ENCODE assay signal across 20 cellular contexts in the genomic region with DNA sequence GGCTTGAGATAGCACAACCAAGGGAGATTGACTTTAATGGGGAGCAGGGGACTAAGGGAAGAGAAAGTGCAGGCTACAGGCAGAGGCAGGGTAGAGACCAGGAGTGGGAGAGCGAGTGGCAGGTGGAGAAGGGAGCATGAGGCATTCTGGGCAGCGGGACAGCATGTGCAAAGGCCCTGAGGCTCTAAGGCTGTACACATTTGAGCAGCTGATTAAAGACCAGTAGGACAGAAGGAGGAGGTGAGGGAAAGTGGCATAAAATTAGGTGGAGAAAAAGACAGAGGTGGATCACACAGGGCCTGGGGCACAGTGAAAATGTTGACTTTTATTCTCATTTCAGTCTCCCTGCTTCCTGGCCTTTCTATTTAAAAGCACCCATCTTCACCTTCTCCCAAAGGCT.
DNase-seq lines count a peak whose midpoint lies in the region; FAIRE-seq and TF ChIP-seq lines count a peak whose summit lies in the region.
"Had no signal": no experiment of that assay in that cellular context is flagged by ENCODE, and none has a peak within 500 bp of the region (broad histone marks: within the 10 kb centered on the region; RNA-seq: fewer than 3 reads in every experiment).

No MANE protein-coding gene starts in this region.

- no peak overlapping the region for H2AK5ac ChIP-seq in mesendoderm (ENCODE audit: low read length)

- dilution Hi-C loops in keratinocyte (cut with MboI; ENCODE audit: extremely low pct_ligation_motif_present, low sequenced_read_pairs) = loop anchor here (10.0 kb wide), 1 partner anchor 215 kb away; no protein-coding TSS in a partner anchor

- no peak overlapping the region for H3K23ac ChIP-seq in mesendoderm (ENCODE audit: low read length)

- H3K27ac ChIP-seq in RWPE1 (peak overlapping the region; percentile 77), breast epithelium (peak overlapping the region; percentile 65 to 78), keratinocyte (ENCODE audit: control insufficient read depth, insufficient read depth, low read length) (no peak overlapping the region), sigmoid colon (no peak overlapping the region), mesendoderm (ENCODE audit: low read depth, low read length) (no peak overlapping the region)
- H3K27ac ChIP-seq: C4-2B, PC-9, SJSA1 had no signal

- no peak overlapping the region for H2BK5ac ChIP-seq in mesendoderm (ENCODE audit: low read length)

- no peak for TF ChIP-seq EP300 in sigmoid colon (IDR thresholded peaks at IDR 0.05)

- no peak overlapping the region for H3K4me3 ChIP-seq in breast epithelium
- H3K4me3 ChIP-seq in keratinocyte (ENCODE audit: control insufficient read depth in 2 of 3, extremely low read depth in 1 of 3, insufficient read depth in 2 of 3, low read depth in 1 of 3, low read length in 3 of 3) = no peak overlapping the region
- no peak overlapping the region for H3K4me3 ChIP-seq in sigmoid colon
- H3K4me3 ChIP-seq in mesendoderm (ENCODE audit: low read length) = no peak overlapping the region
- H3K4me3 ChIP-seq: MG63, PC-9, SJSA1 had no signal

- no peaks in the 10 kb centered on the region for H4K20me1 ChIP-seq in keratinocyte (ENCODE audit: control insufficient read depth, extremely low read depth, insufficient read depth, low read length)

- TF ChIP-seq POLR2A in breast epithelium (IDR thresholded peaks at IDR 0.05) (no peak), sigmoid colon (IDR thresholded peaks at IDR 0.05) (no peak)

- H3K4ac ChIP-seq in mesendoderm (ENCODE audit: low read depth, low read length) = no peak overlapping the region

- no peak overlapping the region for H2BK15ac ChIP-seq in mesendoderm (replicated peaks; ENCODE audit: low read depth)

- H3K9me3 ChIP-seq in breast epithelium (no peaks in the 10 kb centered on the region), keratinocyte (ENCODE audit: control insufficient read depth, low read depth, low read length) (no peaks in the 10 kb centered on the region), sigmoid colon (no peaks in the 10 kb centered on the region)
- H3K9me3 ChIP-seq: MG63, SJSA1 had no signal

- H2BK120ac ChIP-seq in mesendoderm (ENCODE audit: low read depth, low read length) = no peak overlapping the region

- no peak overlapping the region for H3K56ac ChIP-seq in mesendoderm (ENCODE audit: low read length)

- no peaks in the 10 kb centered on the region for H3K79me1 ChIP-seq in mesendoderm (ENCODE audit: low read length)

- POLR2A ChIA-PET in RWPE1 (lab: Yijun Ruan, JAX; ENCODE audit: low non-redundant PET) = no interaction called here

- TF ChIP-seq CTCF in RWPE1 (conservative IDR thresholded peaks at IDR 0.05; ENCODE audit: low read depth) (no peak), breast epithelium (IDR thresholded peaks at IDR 0.05) (no peak), keratinocyte (optimal IDR thresholded peaks at IDR 0.05 in 1 of 3, IDR thresholded peaks at IDR 0.05 in 1 of 3, conservative IDR thresholded peaks at IDR 0.05 in 1 of 3; ENCODE audit: extremely low read depth in 1 of 3, insufficient read depth in 2 of 3, low read length in 3 of 3) (no peak), sigmoid colon (IDR thresholded peaks at IDR 0.05) (no peak)

- H3K9ac ChIP-seq in keratinocyte (ENCODE audit: control insufficient read depth, extremely low read depth, insufficient read depth, low read length) (peak overlapping the region; percentile 7), mesendoderm (ENCODE audit: low read length) (no peak overlapping the region)

- H3K4me1 ChIP-seq in breast epithelium = peaks cover 0 to 8% of the 10 kb centered on the region in 2 donors
- peaks cover 27% of the 10 kb centered on the region for H3K4me1 ChIP-seq in keratinocyte (ENCODE audit: control insufficient read depth, extremely low read depth, insufficient read depth, low read length)
- peaks cover 0 to 9% (median 4%) of the 10 kb centered on the region in 4 donors for H3K4me1 ChIP-seq in sigmoid colon
- no peaks in the 10 kb centered on the region for H3K4me1 ChIP-seq in mesendoderm (ENCODE audit: control insufficient read depth, low read depth, low read length)
- H3K4me1 ChIP-seq: SJSA1 had no signal

- FAIRE-seq in keratinocyte (lab: Jason Lieb, UNC) = no peak
- FAIRE-seq: GM12892, GM18507, H1 had no signal

- intact Hi-C loops in breast epithelium (cut with DNase I; ENCODE audit: low total_unique reads) (no loop called here), sigmoid colon (cut with DNase I) (loop anchor here (10.0 kb wide), 1 partner anchor 1215 kb away; the partner anchor contains the start of gene SLC7A1)

- WGBS in sigmoid colon, 2 donors = 93 to 94% methylated on average over 2 of the region's 2 CpGs
- WGBS in mesendoderm (ENCODE audit: extremely low coverage, insufficient coverage, low lambda C conversion rate) = no CpG with 5 or more reads among the region's 2 CpGs

- DNase-seq in RWPE1 (ENCODE audit: low spot score) = no peak
- no peak for DNase-seq in breast epithelium (ENCODE audit: low spot score in 2 of 2)
- no peak for DNase-seq in keratinocyte (ENCODE audit: low read depth, low spot score)
- peak; percentile 12 for DNase-seq in sigmoid colon
- DNase-seq in putamen (ENCODE audit: low spot score) = no peak
- DNase-seq in mesendoderm = no peak
- DNase-seq in HuH-7 (ENCODE audit: low spot score) = no peak
- DNase-seq: AML-193, Karpas-422, MG63, NCI-H1048, NCI-H1436, NCI-H2029, NCI-H526, PC-9 had no signal

- H3K9me1 ChIP-seq in keratinocyte (ENCODE audit: control insufficient read depth, extremely low read depth, insufficient read depth, low read length) = no peaks in the 10 kb centered on the region

- no peak overlapping the region for H4K5ac ChIP-seq in mesendoderm (ENCODE audit: low read length)

- CTCF ChIA-PET in RWPE1 (lab: Yijun Ruan, JAX) = interaction anchor here (0.7 kb wide), 1 partner anchor 242 kb away, joined by 3 read pairs; no protein-coding TSS in a partner anchor

- peak overlapping the region; percentile 68 for H2AFZ ChIP-seq in keratinocyte (ENCODE audit: control insufficient read depth, low read length)
- H2AFZ ChIP-seq: PC-9 had no signal

- H3K4me2 ChIP-seq in keratinocyte (ENCODE audit: control insufficient read depth, extremely low read depth, insufficient read depth, low read depth, low read length) = no peak overlapping the region
- H3K4me2 ChIP-seq in mesendoderm (ENCODE audit: low read length) = no peak overlapping the region
- H3K4me2 ChIP-seq: PC-9 had no signal

- no peak overlapping the region for H4K8ac ChIP-seq in mesendoderm (ENCODE audit: low read depth, low read length)

- no peak overlapping the region for H3K18ac ChIP-seq in mesendoderm (ENCODE audit: low read length)

- H3K27me3 ChIP-seq in breast epithelium (no peaks in the 10 kb centered on the region), keratinocyte (ENCODE audit: control insufficient read depth, extremely low read depth, insufficient read depth, low read length) (no peaks in the 10 kb centered on the region), sigmoid colon (no peaks in the 10 kb centered on the region), mesendoderm (ENCODE audit: insufficient read depth, low read length, poor library complexity) (no peaks in the 10 kb centered on the region)
- H3K27me3 ChIP-seq: MG63, SJSA1 had no signal

- H3K79me2 ChIP-seq in keratinocyte (ENCODE audit: control insufficient read depth, insufficient read depth, low read length) (no peaks in the 10 kb centered on the region), mesendoderm (ENCODE audit: control insufficient read depth, insufficient read depth, low read length) (no peaks in the 10 kb centered on the region)

- H3K36me3 ChIP-seq in breast epithelium = no peaks in the 10 kb centered on the region
- no peaks in the 10 kb centered on the region for H3K36me3 ChIP-seq in keratinocyte (ENCODE audit: control insufficient read depth in 2 of 2, extremely low read depth in 1 of 2, insufficient read depth in 2 of 2, low read length in 2 of 2)
- no peaks in the 10 kb centered on the region for H3K36me3 ChIP-seq in sigmoid colon
- no peaks in the 10 kb centered on the region for H3K36me3 ChIP-seq in mesendoderm (ENCODE audit: control insufficient read depth, insufficient read depth, low read length)
- H3K36me3 ChIP-seq: MG63, SJSA1 had no signal

Comparison
In these comparisons a context has a peak if more than half of its experiments do, and no peak if none do; other contexts are left out.
1. H3K27ac ChIP-seq: peak in RWPE1 (single experiment) and breast epithelium (2 of 2); none in keratinocyte (single experiment), sigmoid colon (0 of 4) and mesendoderm (single experiment).